In the genomic region with DNA sequence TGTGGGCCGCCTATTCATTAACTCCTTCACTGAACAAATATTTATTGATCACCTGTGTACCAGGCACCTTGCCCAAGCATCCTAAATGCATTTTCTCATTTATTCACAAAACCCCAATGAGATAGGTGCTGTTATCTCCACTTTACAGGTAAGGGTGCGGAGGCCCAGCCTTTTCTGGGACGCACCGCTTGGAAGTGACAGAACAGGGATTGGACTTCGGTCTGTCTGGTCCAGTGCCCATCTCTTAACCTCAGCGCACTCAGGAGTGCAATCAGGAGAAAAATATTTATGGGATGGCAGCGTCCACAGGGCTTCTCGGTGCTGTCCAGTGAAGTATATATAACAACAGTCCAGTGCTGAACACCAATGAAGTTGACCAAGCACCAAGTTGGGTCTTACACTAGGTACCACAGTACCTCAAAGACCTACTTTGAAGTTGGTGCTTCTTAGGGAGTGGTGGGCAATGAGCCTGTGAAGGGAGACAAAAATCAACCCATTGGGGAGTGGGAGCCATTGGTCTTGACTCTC, we compare ENCODE assay signal across 8 cellular contexts. TPM values are rescaled to one million over a fixed set of nuclear protein-coding genes. Genes with fewer than 3 reads are reported as not detected.
DNase-seq lines count a peak whose midpoint lies in the region; ATAC-seq and TF ChIP-seq lines count a peak whose summit lies in the region.

No MANE protein-coding gene starts in this region.

- H3K4me3 ChIP-seq in heart right ventricle, result peak overlapping the region; percentile 42 to 71 (median 60)
- peak overlapping the region; percentile 52 to 67 (median 56) for H3K4me3 ChIP-seq in mammary epithelial cell (replicated peaks in 1 of 3; ENCODE audit: insufficient read depth in 1 of 3, low read depth in 2 of 3, low read length in 3 of 3)
- H3K4me3 ChIP-seq in mononuclear cell (ENCODE audit: low read length), result peak overlapping the region; percentile 40
- H3K4me3 ChIP-seq in upper lobe of right lung, result peak overlapping the region; percentile 61

- DNase-seq in heart right ventricle (no peak), cardiac septum (ENCODE audit: low spot score) (no peak), mammary epithelial cell (no peak), upper lobe of right lung (no peak), NCI-H1930 (lab: John Stamatoyannopoulos, UW) (no peak)

- no peaks in the 10 kb centered on the region for H3K79me2 ChIP-seq in mammary epithelial cell (ENCODE audit: insufficient read depth, low read length)

- intact Hi-C loops in heart right ventricle (cut with DNase I), result loop anchor here in 2 of 10 donors (2.0 to 10.0 kb wide), 2 partner anchors 21 to 99 kb away; no protein-coding TSS in a partner anchor
- intact Hi-C loops in cardiac septum (cut with DNase I), result no loop called here
- intact Hi-C loops in mammary epithelial cell (cut with micrococcal nuclease), result loop anchor here (1.0 kb wide), 1 partner anchor 15 kb away; no protein-coding TSS in a partner anchor
- intact Hi-C loops in upper lobe of right lung (cut with DNase I), result no loop called here

- ATAC-seq in heart right ventricle, result no peak
- no peak for ATAC-seq in upper lobe of right lung
- no peak for ATAC-seq in GM18511 (IDR thresholded peaks at IDR 0.05; ENCODE audit: unreplicated experiment)
- ATAC-seq in HG03442 (IDR thresholded peaks at IDR 0.05; ENCODE audit: unreplicated experiment), result no peak

- H3K9ac ChIP-seq in mammary epithelial cell (ENCODE audit: insufficient read depth, low read length), result peak overlapping the region; percentile 0

- no peak for TF ChIP-seq CTCF in heart right ventricle (IDR thresholded peaks at IDR 0.05)
- no peak for TF ChIP-seq CTCF in mammary epithelial cell (conservative IDR thresholded peaks at IDR 0.05 in 1 of 2, IDR thresholded peaks at IDR 0.05 in 1 of 2; ENCODE audit: extremely low read depth in 1 of 2, insufficient read depth in 1 of 2, low read depth in 1 of 2, low read length in 2 of 2)
- TF ChIP-seq CTCF in upper lobe of right lung (IDR thresholded peaks at IDR 0.05), result no peak

- no peaks in the 10 kb centered on the region for H3K9me3 ChIP-seq in heart right ventricle
- H3K9me3 ChIP-seq in mammary epithelial cell (replicated peaks; ENCODE audit: insufficient read depth, low read length), result no peaks in the 10 kb centered on the region
- H3K9me3 ChIP-seq in mononuclear cell (ENCODE audit: low read depth, low read length), result no peaks in the 10 kb centered on the region
- H3K9me3 ChIP-seq in upper lobe of right lung, result no peaks in the 10 kb centered on the region

- CTCF ChIA-PET in mammary epithelial cell (lab: Charles Lee; ENCODE audit: low non-redundant PET), result interaction anchor here (0.8 kb wide), 1 partner anchor 91 kb away, joined by 5 read pairs; no protein-coding TSS in a partner anchor

- H3K4me1 ChIP-seq in heart right ventricle (peaks cover 0 to 29% (median 11%) of the 10 kb centered on the region in 9 donors), mammary epithelial cell (ENCODE audit: insufficient read depth, low read length) (no peaks in the 10 kb centered on the region), mononuclear cell (ENCODE audit: insufficient read depth, low read length) (peaks cover 14% of the 10 kb centered on the region), upper lobe of right lung (no peaks in the 10 kb centered on the region)

- WGBS in heart right ventricle, 2 donors, result 68 to 69% methylated on average over 8 of the region's 8 CpGs
- 81% methylated on average over 8 of the region's 8 CpGs for WGBS in mammary epithelial cell (ENCODE audit: low coverage, missing lambda C conversion rate)

- H3K4me2 ChIP-seq in mammary epithelial cell (ENCODE audit: insufficient read depth, low read depth, low read length), result peak overlapping the region; percentile 89

- H3K36me3 ChIP-seq in heart right ventricle (peaks cover 0 to 14% (median 0%) of the 10 kb centered on the region in 9 donors), mammary epithelial cell (ENCODE audit: insufficient read depth, low read length) (no peaks in the 10 kb centered on the region), upper lobe of right lung (no peaks in the 10 kb centered on the region)

- dilution Hi-C loops in mammary epithelial cell (cut with HindIII; ENCODE audit: low sequenced_read_pairs), result no loop called here

- no peaks in the 10 kb centered on the region for H4K20me1 ChIP-seq in mammary epithelial cell (ENCODE audit: insufficient read depth, low read length)

- in situ Hi-C loops in mammary epithelial cell (cut with MboI; ENCODE audit: low sequenced_read_pairs in 2 of 2), result no loop called here

- H2AFZ ChIP-seq in mammary epithelial cell (ENCODE audit: low read depth, low read length), result peak overlapping the region; percentile 93

- no TSS peak for BruUV-seq in mammary epithelial cell (replicated peaks; lab: Mats Ljungman, UMichigan)

- no peaks in the 10 kb centered on the region for H3K27me3 ChIP-seq in heart right ventricle
- H3K27me3 ChIP-seq in mammary epithelial cell (ENCODE audit: insufficient read depth, low read length), result no peaks in the 10 kb centered on the region
- no peaks in the 10 kb centered on the region for H3K27me3 ChIP-seq in mononuclear cell (ENCODE audit: insufficient read depth, low read length)
- H3K27me3 ChIP-seq in upper lobe of right lung, result no peaks in the 10 kb centered on the region

- H3K27ac ChIP-seq in heart right ventricle (peak overlapping the region in 3 of 10 donors; percentile 65 to 81 (median 81)), mammary epithelial cell (ENCODE audit: insufficient read depth, low read depth, low read length) (no peak overlapping the region), upper lobe of right lung (no peak overlapping the region)

RNA-seq across cellular contexts. Expression of a gene that starts 18.9 kb away (rescaled TPM):
- total RNA-seq in heart right ventricle (10 to 100 TPM in 9 of 10 donors, 1 to 10 TPM in 1; 9.9 to 53.1 (median 31.6) TPM), cardiac septum (28.7 TPM), mammary epithelial cell (1 to 10 TPM; 2.3 to 2.8 TPM), mononuclear cell (1.0 TPM), upper lobe of right lung (8.0 TPM)
- polyA plus RNA-seq in heart right ventricle (10 to 100 TPM in 1 of 2 donors, 1 to 10 TPM in 1; 3.3 to 17.7 TPM), mammary epithelial cell (0.26 TPM)
- 4.4 TPM for polyA minus RNA-seq in mammary epithelial cell
